18 cellular contexts compared by ENCODE assay signal in the genomic region with DNA sequence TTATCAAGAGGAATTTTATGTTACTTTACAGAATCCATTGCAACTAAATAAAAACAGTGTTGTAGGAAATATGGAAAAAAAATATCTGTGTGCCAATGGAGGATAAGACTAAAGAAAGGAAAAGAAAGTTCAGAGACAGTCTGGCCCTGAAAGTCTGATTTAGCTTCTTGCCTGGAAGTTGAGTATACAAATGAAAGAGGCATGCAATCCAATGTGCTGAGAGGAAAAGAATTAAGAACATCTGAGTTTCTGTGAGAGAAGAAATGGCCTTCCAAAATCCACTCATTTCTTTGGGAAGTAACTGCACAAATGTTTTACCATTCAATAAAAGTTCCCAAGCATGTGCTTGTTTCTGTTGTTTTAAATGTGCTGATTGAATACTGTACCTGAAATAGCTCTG.
DNase-seq lines count a peak whose midpoint lies in the region; ATAC-seq, FAIRE-seq and TF ChIP-seq lines count a peak whose summit lies in the region.
"Had no signal": no experiment of that assay in that cellular context is flagged by ENCODE, and none has a peak within 500 bp of the region (broad histone marks: within the 10 kb centered on the region; RNA-seq: fewer than 3 reads in every experiment).

No MANE protein-coding gene starts in this region.

- no peak overlapping the region for H2BK15ac ChIP-seq in IMR-90 (ENCODE audit: low read depth, low read length)

- H3K27ac ChIP-seq in IMR-90 (ENCODE audit: insufficient read depth, low read length) (no peak overlapping the region), neural progenitor cell (no peak overlapping the region)
- H3K27ac ChIP-seq: C4-2B had no signal

- H2BK5ac ChIP-seq in IMR-90 (ENCODE audit: low read depth, low read length, poor library complexity, severe bottlenecking) = no peak overlapping the region

- DNase-seq in D721Med (ENCODE audit: insufficient read length, low spot score) = no peak
- DNase-seq in IMR-90 = peak; percentile 5
- peak; percentile 53 for DNase-seq in dedifferentiated amniotic fluid mesenchymal stem cell (ENCODE audit: extremely low spot score)
- no peak for DNase-seq in neural progenitor cell (ENCODE audit: low spot score)
- no peak for DNase-seq in GM13977 (ENCODE audit: low spot score)
- no peak for DNase-seq in cerebellar cortex (ENCODE audit: low spot score)
- DNase-seq: AML-193; CD4-positive, alpha-beta T cell; DMS79 treated with DMSO at 0.1 percent for 48 hours; EL; KG1 had no signal

- H2AK5ac ChIP-seq in IMR-90 (ENCODE audit: low read depth, low read length) = no peak overlapping the region

- CTCF ChIA-PET in IMR-90 (lab: Yijun Ruan, JAX) = no interaction called here

- H4K8ac ChIP-seq in IMR-90 (ENCODE audit: low read depth in 2 of 2, low read length in 2 of 2) = no peak overlapping the region

- no peak overlapping the region for H3K14ac ChIP-seq in IMR-90 (replicated peaks; ENCODE audit: low read depth, low read length)

- TF ChIP-seq CTCF in D721Med (IDR thresholded peaks at IDR 0.05; ENCODE audit: insufficient read depth, missing control alignments) = no peak
- TF ChIP-seq CTCF in IMR-90 (conservative IDR thresholded peaks at IDR 0.05; ENCODE audit: low read depth, low read length) = no peak
- no peak for TF ChIP-seq CTCF in neural progenitor cell (IDR thresholded peaks at IDR 0.05)
- TF ChIP-seq CTCF in GM13977 (IDR thresholded peaks at IDR 0.05; ENCODE audit: extremely low read depth, insufficient read depth, missing control alignments) = no peak

- H2AK9ac ChIP-seq in IMR-90 (replicated peaks; ENCODE audit: low read depth, low read length, poor library complexity) = no peak overlapping the region

- FAIRE-seq in D721Med (lab: Jason Lieb, UNC) = peak; percentile 82
- FAIRE-seq: GM12878, GM18507, HepG2 had no signal

- H3K56ac ChIP-seq in IMR-90 (ENCODE audit: extremely low read depth, insufficient read depth, low read length) = no peak overlapping the region

- no peaks in the 10 kb centered on the region for H3F3A ChIP-seq in neural progenitor cell (ENCODE audit: low read depth)

- dilution Hi-C loops in IMR-90 (cut with HindIII; ENCODE audit: low sequenced_read_pairs, unreplicated experiment) = no loop called here

- no peak overlapping the region for H2BK20ac ChIP-seq in IMR-90 (ENCODE audit: low read depth, low read length)

- H3K27me3 ChIP-seq in IMR-90 (ENCODE audit: control insufficient read depth, insufficient read depth, low read length) (no peaks in the 10 kb centered on the region), neural progenitor cell (no peaks in the 10 kb centered on the region)

- H3K23ac ChIP-seq in IMR-90 (ENCODE audit: low read depth, low read length) = no peak overlapping the region

- H3K9me3 ChIP-seq in IMR-90 (ENCODE audit: control insufficient read depth, insufficient read depth, low read length) = no peaks in the 10 kb centered on the region
- H3K9me3 ChIP-seq in neural progenitor cell (ENCODE audit: low read depth) = no peaks in the 10 kb centered on the region
- H3K9me3 ChIP-seq: HAP-1 had no signal

- no peak overlapping the region for H2BK120ac ChIP-seq in IMR-90 (ENCODE audit: low read depth, low read length)

- H3K4me1 ChIP-seq in IMR-90 (ENCODE audit: control insufficient read depth, insufficient read depth, low read length) (peaks cover 5% of the 10 kb centered on the region; the same call in 1 of the 2 replicates), neural progenitor cell (no peaks in the 10 kb centered on the region)
- H3K4me1 ChIP-seq: HAP-1 had no signal

- no peak overlapping the region for H3K4me3 Mint-ChIP-seq in neural progenitor cell
- H3K4me3 Mint-ChIP-seq: CD4-positive, alpha-beta T cell had no signal

- H3K18ac ChIP-seq in IMR-90 (ENCODE audit: low read depth, low read length) = no peak overlapping the region

- no peak overlapping the region for H3K9ac ChIP-seq in IMR-90 (ENCODE audit: low read depth, low read length)
- H3K9ac ChIP-seq in neural progenitor cell = no peak overlapping the region

- H3K9me3 Mint-ChIP-seq in neural progenitor cell = no peaks in the 10 kb centered on the region
- H3K9me3 Mint-ChIP-seq: CD4-positive, alpha-beta T cell had no signal

- H3K4me2 ChIP-seq in IMR-90 (ENCODE audit: low read depth, low read length) = no peak overlapping the region
- H3K4me2 ChIP-seq in neural progenitor cell = no peak overlapping the region

- intact Hi-C loops in IMR-90 (cut with micrococcal nuclease) = no loop called here

- H3K36me3 ChIP-seq in IMR-90 (ENCODE audit: control insufficient read depth, insufficient read depth, low read length) (no peaks in the 10 kb centered on the region), neural progenitor cell (no peaks in the 10 kb centered on the region)
- H3K36me3 ChIP-seq: HAP-1 had no signal

- H2AFZ ChIP-seq in IMR-90 (replicated peaks; ENCODE audit: low read length, poor library complexity) = no peak overlapping the region
- peak overlapping the region; percentile 5 for H2AFZ ChIP-seq in neural progenitor cell (replicated peaks)

- H4K20me1 ChIP-seq in IMR-90 (ENCODE audit: insufficient read depth, low read length) = no peaks in the 10 kb centered on the region
- no peaks in the 10 kb centered on the region for H4K20me1 ChIP-seq in neural progenitor cell (ENCODE audit: low read depth)

- ATAC-seq in IMR-90 (ENCODE audit: low read depth) (peak; percentile 38; the same call in 1 of the 2 replicates), HG03039 (IDR thresholded peaks at IDR 0.05; ENCODE audit: unreplicated experiment) (no peak), HG03378 (IDR thresholded peaks at IDR 0.05; ENCODE audit: unreplicated experiment) (no peak)
- ATAC-seq: GM12878, HepG2 had no signal

- H3K36me3 Mint-ChIP-seq in neural progenitor cell = no peaks in the 10 kb centered on the region

- H4K5ac ChIP-seq in IMR-90 (ENCODE audit: low read depth, low read length) = no peak overlapping the region

- no TSS peak for BruUV-seq in IMR-90 (replicated peaks; lab: Mats Ljungman, UMichigan)

- H3K27me3 Mint-ChIP-seq in neural progenitor cell (ENCODE audit: insufficient read depth, low read depth) = peaks cover 2% of the 10 kb centered on the region
- H3K27me3 Mint-ChIP-seq: CD4-positive, alpha-beta T cell had no signal

- H3K27ac Mint-ChIP-seq in neural progenitor cell = no peak overlapping the region
- H3K27ac Mint-ChIP-seq: CD4-positive, alpha-beta T cell had no signal

- no peak for TF ChIP-seq RAD21 in IMR-90 (IDR thresholded peaks at IDR 0.05; ENCODE audit: low read length)

- POLR2A ChIA-PET in IMR-90 (lab: Charles Lee; ENCODE audit: unreplicated experiment) = no interaction called here

- in situ Hi-C loops in IMR-90 (cut with MboI; ENCODE audit: low sequenced_read_pairs) = no loop called here
- in situ Hi-C loops in GM13977 (cut with MboI; ENCODE audit: low pct_unique_long_range_greater_than_20kb, low sequenced_read_pairs, unreplicated experiment) = no loop called here

- no peaks in the 10 kb centered on the region for H3K9me1 ChIP-seq in IMR-90 (ENCODE audit: insufficient read depth, low read length)

- TF ChIP-seq POLR2A in IMR-90 (IDR thresholded peaks at IDR 0.05; ENCODE audit: low read depth, low read length) = no peak

- H3K4me3 ChIP-seq in IMR-90 (ENCODE audit: insufficient read depth, low read depth, low read length) (no peak overlapping the region), neural progenitor cell (no peak overlapping the region)
- H3K4me3 ChIP-seq: GM12878, HAP-1 had no signal

- no peak overlapping the region for H3K4ac ChIP-seq in IMR-90 (ENCODE audit: low read depth, low read length)

- no peaks in the 10 kb centered on the region for H3K79me2 ChIP-seq in neural progenitor cell (ENCODE audit: low read depth)

- H3K4me1 Mint-ChIP-seq in neural progenitor cell = no peaks in the 10 kb centered on the region

- H4K91ac ChIP-seq in IMR-90 (ENCODE audit: insufficient read depth, low read depth, low read length) = no peak overlapping the region

- H3K79me1 ChIP-seq in IMR-90 (ENCODE audit: low read depth in 1 of 2, low read length in 2 of 2) = no peaks in the 10 kb centered on the region

TF ChIP-seq in IMR-90, 13 proteins besides CTCF, POLR2A, EP300 and RAD21:
- no peak for TF ChIP-seq MAFK (IDR thresholded peaks at IDR 0.05; ENCODE audit: low read depth, low read length)
- no peak for TF ChIP-seq NFE2L2 (IDR thresholded peaks at IDR 0.05; ENCODE audit: low read depth, low read length)
- TF ChIP-seq, protein P1, sequence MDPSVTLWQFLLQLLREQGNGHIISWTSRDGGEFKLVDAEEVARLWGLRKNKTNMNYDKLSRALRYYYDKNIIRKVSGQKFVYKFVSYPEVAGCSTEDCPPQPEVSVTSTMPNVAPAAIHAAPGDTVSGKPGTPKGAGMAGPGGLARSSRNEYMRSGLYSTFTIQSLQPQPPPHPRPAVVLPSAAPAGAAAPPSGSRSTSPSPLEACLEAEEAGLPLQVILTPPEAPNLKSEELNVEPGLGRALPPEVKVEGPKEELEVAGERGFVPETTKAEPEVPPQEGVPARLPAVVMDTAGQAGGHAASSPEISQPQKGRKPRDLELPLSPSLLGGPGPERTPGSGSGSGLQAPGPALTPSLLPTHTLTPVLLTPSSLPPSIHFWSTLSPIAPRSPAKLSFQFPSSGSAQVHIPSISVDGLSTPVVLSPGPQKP (IDR thresholded peaks at IDR 0.05; ENCODE audit: borderline replicate concordance, low read depth, low read length) = no peak
- TF ChIP-seq CHD1 (IDR thresholded peaks at IDR 0.05; ENCODE audit: low read depth, low read length) = no peak

Comparison
In these comparisons a context has a peak if more than half of its experiments do, and no peak if none do; other contexts are left out.
1. DNase-seq: peak in IMR-90 (single experiment) and dedifferentiated amniotic fluid mesenchymal stem cell (single experiment); none in D721Med (single experiment), neural progenitor cell (single experiment), GM13977 (single experiment) and cerebellar cortex (single experiment).